In the genomic region with DNA sequence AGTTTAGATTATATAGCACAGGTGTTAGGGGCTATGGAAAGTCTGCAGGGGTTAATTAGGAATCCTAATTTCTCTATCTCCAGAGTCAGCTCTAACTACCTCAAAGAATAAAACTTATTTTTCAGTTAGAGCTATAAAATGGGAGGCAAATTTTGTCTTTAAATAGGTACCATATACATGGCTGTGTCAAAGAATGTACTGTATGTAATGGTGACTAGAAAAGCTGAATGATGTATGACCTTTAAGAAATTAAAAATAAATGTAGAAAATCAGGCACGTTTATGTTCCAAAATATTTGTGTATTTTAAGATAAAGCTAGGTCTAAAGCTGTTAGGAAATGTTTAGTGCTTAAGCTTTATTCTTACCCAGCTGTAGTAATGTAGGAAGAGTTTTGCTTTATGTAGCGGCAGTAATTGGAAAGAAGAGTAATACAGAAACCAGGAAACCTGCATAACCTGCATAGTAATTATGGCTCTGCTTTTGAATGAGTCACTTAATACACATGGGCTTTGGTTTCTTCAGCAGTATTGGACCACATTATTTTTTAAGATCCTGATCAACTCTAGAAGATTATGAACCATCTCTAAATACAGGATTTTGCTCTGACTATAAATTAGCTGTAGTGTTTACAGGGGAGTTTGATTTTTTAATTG, we compare ENCODE assay signal across 10 cellular contexts.
DNase-seq lines count a peak whose midpoint lies in the region; ATAC-seq and TF ChIP-seq lines count a peak whose summit lies in the region.
"Had no signal": no experiment of that assay in that cellular context is flagged by ENCODE, and none has a peak within 500 bp of the region (broad histone marks: within the 10 kb centered on the region; RNA-seq: fewer than 3 reads in every experiment).

No MANE protein-coding gene starts in this region.

- no peak for TF ChIP-seq CTCF in left ventricle myocardium inferior (IDR thresholded peaks at IDR 0.05; ENCODE audit: borderline replicate concordance)

- peaks cover 43% of the 10 kb centered on the region for H3K4me1 ChIP-seq in left ventricle myocardium inferior

- intact Hi-C loops in left ventricle myocardium inferior (cut with micrococcal nuclease) (loop anchor here (10.0 kb wide), 1 partner anchor 114 kb away; no protein-coding TSS in a partner anchor), Right ventricle myocardium inferior (cut with DNase I) (no loop called here)

- DNase-seq in left ventricle myocardium inferior (no peak), Right ventricle myocardium inferior (ENCODE audit: missing footprints) (no peak), cerebellar cortex (ENCODE audit: low spot score) (no peak), pons (ENCODE audit: low spot score) (no peak)
- no peak for DNase-seq in activated naive CD8-positive, alpha-beta T cell treated with anti-CD3 and anti-CD28 coated beads, Interleukin-2, amount 10 ng/mL, durations not matched to agents 7 days and 5 days
- no peak for DNase-seq in activated effector memory CD4-positive, alpha-beta T cell treated with anti-CD3 and anti-CD28 coated beads, Interleukin-2, amount 50 U/mL, for 16 hours

- POLR2A ChIA-PET in activated naive CD8-positive, alpha-beta T cell treated with anti-CD3 and anti-CD28 coated beads, Interleukin-2, amount 10 ng/mL, durations not matched to agents 7 days and 5 days (lab: Charles Lee), result interaction anchor here (2.5 kb wide), 1 partner anchor 85 kb away, joined by 9 read pairs; a partner anchor contains a TSS

- no peak overlapping the region for H3K4me3 ChIP-seq in left ventricle myocardium inferior

- no peak overlapping the region for H3K4me3 Mint-ChIP-seq in activated naive CD8-positive, alpha-beta T cell treated with anti-CD3 and anti-CD28 coated beads, Interleukin-2, amount 10 ng/mL, durations not matched to agents 7 days and 5 days
- H3K4me3 Mint-ChIP-seq: dendritic cell treated with granulocyte-macrophage colony-stimulating factor and Interleukin-4, amounts not matched to agents 40 ng/mL and 50 ng/mL, for 4 days had no signal

- H3K27me3 Mint-ChIP-seq in activated naive CD8-positive, alpha-beta T cell treated with anti-CD3 and anti-CD28 coated beads, Interleukin-2, amount 10 ng/mL, durations not matched to agents 7 days and 5 days, result no peaks in the 10 kb centered on the region
- H3K27me3 Mint-ChIP-seq: dendritic cell treated with granulocyte-macrophage colony-stimulating factor and Interleukin-4, amounts not matched to agents 40 ng/mL and 50 ng/mL, for 4 days had no signal

- H3K27ac Mint-ChIP-seq in activated naive CD8-positive, alpha-beta T cell treated with anti-CD3 and anti-CD28 coated beads, Interleukin-2, amount 10 ng/mL, durations not matched to agents 7 days and 5 days, result peak overlapping the region; percentile 37
- H3K27ac Mint-ChIP-seq: dendritic cell treated with granulocyte-macrophage colony-stimulating factor and Interleukin-4, amounts not matched to agents 40 ng/mL and 50 ng/mL, for 4 days had no signal

- peaks cover 29% of the 10 kb centered on the region for H3K4me1 Mint-ChIP-seq in activated naive CD8-positive, alpha-beta T cell treated with anti-CD3 and anti-CD28 coated beads, Interleukin-2, amount 10 ng/mL, durations not matched to agents 7 days and 5 days

- no peaks in the 10 kb centered on the region for H3K9me3 ChIP-seq in left ventricle myocardium inferior (replicated peaks)

- no peaks in the 10 kb centered on the region for H3K27me3 ChIP-seq in left ventricle myocardium inferior (ENCODE audit: low read depth)

- ATAC-seq in Right ventricle myocardium inferior, result no peak
- ATAC-seq in HG03097 (IDR thresholded peaks at IDR 0.05; ENCODE audit: low FRiP score, unreplicated experiment), result peak; percentile 46
- ATAC-seq in activated naive CD8-positive, alpha-beta T cell treated with anti-CD3 and anti-CD28 coated beads, Interleukin-2, amount 10 ng/mL, durations not matched to agents 7 days and 5 days (ENCODE audit: low read depth), result peak; percentile 76
- ATAC-seq in GM19324 (IDR thresholded peaks at IDR 0.05; ENCODE audit: low FRiP score, unreplicated experiment), result no peak

- peaks cover 35% of the 10 kb centered on the region for H3K36me3 Mint-ChIP-seq in activated naive CD8-positive, alpha-beta T cell treated with anti-CD3 and anti-CD28 coated beads, Interleukin-2, amount 10 ng/mL, durations not matched to agents 7 days and 5 days

- no peaks in the 10 kb centered on the region for H3K9me3 Mint-ChIP-seq in activated naive CD8-positive, alpha-beta T cell treated with anti-CD3 and anti-CD28 coated beads, Interleukin-2, amount 10 ng/mL, durations not matched to agents 7 days and 5 days
- H3K9me3 Mint-ChIP-seq: dendritic cell treated with granulocyte-macrophage colony-stimulating factor and Interleukin-4, amounts not matched to agents 40 ng/mL and 50 ng/mL, for 4 days had no signal

- H3K27ac ChIP-seq in left ventricle myocardium inferior (replicated peaks), result peak overlapping the region; percentile 62
- H3K27ac ChIP-seq: parathyroid adenoma had no signal

- H3K36me3 ChIP-seq in left ventricle myocardium inferior, result peaks cover 30% of the 10 kb centered on the region

Comparison
In these comparisons a context has a peak if more than half of its experiments do, and no peak if none do; other contexts are left out.
1. ATAC-seq: peak in HG03097 (single experiment) and activated naive CD8-positive, alpha-beta T cell treated with anti-CD3 and anti-CD28 coated beads, Interleukin-2, amount 10 ng/mL, durations not matched to agents 7 days and 5 days (single experiment); none in Right ventricle myocardium inferior (single experiment) and GM19324 (single experiment).